In the genomic region with DNA sequence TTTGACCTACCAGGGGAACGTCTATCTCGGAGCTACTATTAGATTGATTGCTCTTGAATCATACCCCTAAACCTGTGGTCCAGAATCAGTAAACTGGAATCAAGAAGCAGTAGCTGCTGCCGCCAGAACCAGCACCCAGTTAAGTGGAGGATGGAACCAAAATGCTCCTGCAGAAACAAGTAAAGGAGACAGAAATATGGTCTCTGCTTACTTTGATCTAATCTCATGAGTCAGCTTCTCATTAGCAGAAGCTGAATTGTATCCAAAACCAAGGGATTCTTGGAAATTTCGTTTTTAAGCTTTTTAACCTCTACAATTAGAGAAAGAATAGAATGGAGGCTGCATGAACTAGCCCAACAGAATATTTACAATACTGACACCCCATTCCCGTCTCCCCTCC, we compare ENCODE assay signal across 13 cellular contexts. TPM values are rescaled to one million over a fixed set of nuclear protein-coding genes. Genes with fewer than 3 reads are reported as not detected.
DNase-seq lines count a peak whose midpoint lies in the region; ATAC-seq and TF ChIP-seq lines count a peak whose summit lies in the region.
"Had no signal": no experiment of that assay in that cellular context is flagged by ENCODE, and none has a peak within 500 bp of the region (broad histone marks: within the 10 kb centered on the region; RNA-seq: fewer than 3 reads in every experiment).

No MANE protein-coding gene starts in this region.

- H3K4me1 ChIP-seq in heart left ventricle, result peaks cover 11 to 99% (median 61%) of the 10 kb centered on the region in 12 donors
- H3K4me1 ChIP-seq in right lobe of liver, result peaks cover 0 to 50% (median 7%) of the 10 kb centered on the region in 4 donors
- peaks cover 0 to 95% (median 37%) of the 10 kb centered on the region in 4 donors for H3K4me1 ChIP-seq in tibial nerve

- H3K36me3 ChIP-seq in heart left ventricle (peaks cover 0 to 83% (median 42%) of the 10 kb centered on the region in 9 donors), right lobe of liver (peaks cover 0 to 33% (median 6%) of the 10 kb centered on the region in 4 donors), tibial nerve (peaks cover 0 to 56% (median 11%) of the 10 kb centered on the region in 3 donors)

- H3K27ac ChIP-seq in heart left ventricle (peak overlapping the region; percentile 75 to 94 (median 78)), right lobe of liver (peak overlapping the region in 2 of 3 donors; percentile 26 to 29), tibial nerve (peak overlapping the region in 3 of 4 donors; percentile 53 to 70 (median 66))
- H3K27ac ChIP-seq: C4-2B had no signal

- WGBS in heart left ventricle, 4 donors, result 67 to 72% (median 69%) methylated on average over 5 of the region's 5 CpGs
- 59% methylated on average over 4 of the region's 5 CpGs for WGBS in right lobe of liver (ENCODE audit: insufficient coverage, low coverage, low lambda C conversion rate, missing lambda C conversion rate)
- 60 to 61% methylated on average over 5 of the region's 5 CpGs for WGBS in tibial nerve, 2 donors

- peak overlapping the region; percentile 92 to 93 for H3K27ac Mint-ChIP-seq in activated naive CD4-positive, alpha-beta T cell treated with anti-CD3 and anti-CD28 coated beads, Interleukin-2, amount 50 U/mL, for 72 hours

- H3K4me3 ChIP-seq in heart left ventricle (peak overlapping the region in 1 of 12 donors; percentile 40), right lobe of liver (no peak overlapping the region), tibial nerve (no peak overlapping the region)

- no peak for DNase-seq in heart left ventricle
- DNase-seq in Right ventricle myocardium inferior (ENCODE audit: missing footprints), result no peak
- DNase-seq in activated naive CD4-positive, alpha-beta T cell treated with anti-CD3 and anti-CD28 coated beads, Interleukin-2, amount 50 U/mL, for 72 hours (ENCODE audit: low spot score in 2 of 2), result no peak
- no peak for DNase-seq in right lobe of liver
- DNase-seq in tibial nerve (ENCODE audit: low spot score in 2 of 2), result no peak
- DNase-seq in NOMO-1 (lab: John Stamatoyannopoulos, UW; ENCODE audit: unreplicated experiment in 2 of 2), result no peak
- no peak for DNase-seq in NCI-H2171 (lab: John Stamatoyannopoulos, UW)
- DNase-seq: activated CD8-positive, alpha-beta memory T cell treated with anti-CD3 and anti-CD28 coated beads, Interleukin-2, amount 50 U/mL, for 48 hours; kidney glomerular epithelial cell; NCI-H1930; SHP77 had no signal

- TF ChIP-seq POLR2A in heart left ventricle (IDR thresholded peaks at IDR 0.05), result no peak
- no peak for TF ChIP-seq POLR2A in right lobe of liver (IDR thresholded peaks at IDR 0.05)
- no peak for TF ChIP-seq POLR2A in tibial nerve (IDR thresholded peaks at IDR 0.05)

- ATAC-seq in heart left ventricle, result no peak
- ATAC-seq in Right ventricle myocardium inferior, result no peak
- no peak for ATAC-seq in activated naive CD4-positive, alpha-beta T cell treated with anti-CD3 and anti-CD28 coated beads, Interleukin-2, amount 50 U/mL, for 72 hours
- no peak for ATAC-seq in right lobe of liver
- no peak for ATAC-seq in HG03039 (IDR thresholded peaks at IDR 0.05; ENCODE audit: unreplicated experiment)

- peaks cover 27 to 53% of the 10 kb centered on the region in 2 donors for H3K36me3 Mint-ChIP-seq in activated naive CD4-positive, alpha-beta T cell treated with anti-CD3 and anti-CD28 coated beads, Interleukin-2, amount 50 U/mL, for 72 hours

- no peaks in the 10 kb centered on the region for H3K9me3 ChIP-seq in heart left ventricle
- H3K9me3 ChIP-seq in right lobe of liver, result no peaks in the 10 kb centered on the region
- H3K9me3 ChIP-seq in tibial nerve, result no peaks in the 10 kb centered on the region

- peaks cover 0 to 2% of the 10 kb centered on the region in 2 donors for H3K9me3 Mint-ChIP-seq in activated naive CD4-positive, alpha-beta T cell treated with anti-CD3 and anti-CD28 coated beads, Interleukin-2, amount 50 U/mL, for 72 hours

- no peak for TF ChIP-seq EP300 in tibial nerve (IDR thresholded peaks at IDR 0.05)

- intact Hi-C loops in heart left ventricle (cut with DNase I) (loop anchor here in 2 of 10 donors (2.0 to 5.0 kb wide), 2 partner anchors 37 to 40 kb away; no protein-coding TSS in a partner anchor), Right ventricle myocardium inferior (cut with DNase I) (loop anchor here (2.0 kb wide), 1 partner anchor 42 kb away; a partner anchor contains a TSS), right lobe of liver (cut with DNase I) (no loop called here)

- H3K27me3 ChIP-seq in heart left ventricle, result no peaks in the 10 kb centered on the region
- H3K27me3 ChIP-seq in right lobe of liver, result no peaks in the 10 kb centered on the region
- H3K27me3 ChIP-seq in tibial nerve, result no peaks in the 10 kb centered on the region

- TF ChIP-seq CTCF in heart left ventricle (IDR thresholded peaks at IDR 0.05) (no peak), right lobe of liver (IDR thresholded peaks at IDR 0.05) (no peak), tibial nerve (IDR thresholded peaks at IDR 0.05) (no peak)

RNA-seq across cellular contexts. Expression of a gene that starts 42.6 kb away (rescaled TPM):
- 1 to 10 TPM; 4.3 to 8.8 (median 5.6) TPM for total RNA-seq in heart left ventricle
- polyA plus RNA-seq in heart left ventricle, result 1 to 10 TPM; 2.7 to 4.4 TPM
- 6.1 TPM for total RNA-seq in Right ventricle myocardium inferior
- 10 to 100 TPM; 15.9 to 21.0 TPM for total RNA-seq in activated naive CD4-positive, alpha-beta T cell treated with anti-CD3 and anti-CD28 coated beads, Interleukin-2, amount 50 U/mL, for 72 hours
- 10 to 100 TPM; 13.2 to 27.8 (median 19.2) TPM for total RNA-seq in right lobe of liver
- total RNA-seq in tibial nerve, result 10 to 100 TPM in 3 of 4 donors, 1 to 10 TPM in 1; 9.3 to 22.2 (median 17.6) TPM

RNA-seq across cellular contexts. Expression of a gene that starts 49.4 kb away (rescaled TPM):
- 10 to 100 TPM; 29.0 to 73.9 (median 49.9) TPM for total RNA-seq in heart left ventricle
- polyA plus RNA-seq in heart left ventricle, result 10 to 100 TPM; 14.1 to 33.0 TPM
- total RNA-seq in Right ventricle myocardium inferior, result 27.5 TPM
- total RNA-seq in activated naive CD4-positive, alpha-beta T cell treated with anti-CD3 and anti-CD28 coated beads, Interleukin-2, amount 50 U/mL, for 72 hours, result 100 to 1,000 TPM; 110 to 116 TPM
- total RNA-seq in right lobe of liver, result 10 to 100 TPM; 22.2 to 36.4 (median 29.4) TPM
- total RNA-seq in tibial nerve, result 10 to 100 TPM; 49.6 to 90.0 (median 54.3) TPM

Comparison
In these comparisons a context has a peak if more than half of its experiments do, and no peak if none do; other contexts are left out.
1. H3K27ac ChIP-seq: peak in every context shown above with its lines; median percentile 78 in heart left ventricle; 66 in tibial nerve; 28 in right lobe of liver.